ENCODE assay signal across 3 cellular contexts in the genomic region with DNA sequence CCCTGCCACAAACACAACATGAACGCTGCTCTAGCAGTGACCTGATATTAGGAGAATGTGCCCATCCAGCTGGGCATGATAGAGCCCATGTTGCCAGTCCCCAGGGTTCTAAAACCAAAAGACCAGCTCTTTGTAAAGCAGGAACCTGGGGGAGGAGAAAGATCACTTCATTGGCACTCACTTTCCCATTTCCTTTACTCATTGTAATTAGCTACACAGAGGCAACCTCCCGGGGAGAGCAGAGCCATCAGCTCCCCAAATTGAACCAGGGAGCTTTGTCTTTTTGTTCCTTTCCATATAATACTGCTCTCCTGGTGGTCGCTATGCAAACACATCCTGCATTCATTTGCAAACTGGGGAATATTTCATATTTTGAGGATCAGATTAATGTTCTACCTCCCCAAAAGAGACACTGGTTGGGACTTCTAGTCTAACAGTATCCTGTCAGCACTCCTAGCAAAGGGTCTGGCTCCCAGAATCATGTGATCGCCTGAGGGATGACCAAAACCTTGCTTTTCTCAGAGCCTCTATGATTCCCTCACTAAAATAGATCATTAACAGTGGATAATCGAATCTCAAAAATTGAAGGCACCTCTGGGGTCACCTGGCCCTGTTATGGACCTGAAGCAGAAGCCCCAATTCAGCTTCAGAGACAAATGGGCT.
TF ChIP-seq lines count a peak whose summit lies in the region.

No MANE protein-coding gene starts in this region.

TF ChIP-seq in SK-N-SH, 30 proteins besides CTCF, POLR2A, EP300 and RAD21:
- TF ChIP-seq JUND (IDR thresholded peaks at IDR 0.05) (no peak), RCOR1 (IDR thresholded peaks at IDR 0.05; ENCODE audit: low read length) (no peak), ELF1 (IDR thresholded peaks at IDR 0.05) (no peak), FOSL2 (IDR thresholded peaks at IDR 0.05; ENCODE audit: borderline replicate concordance, low read depth) (0 out of 2 replicates have a peak, but pooled peaks have one; percentile 2)

TF ChIP-seq in SK-N-SH treated with all-trans-retinoic acid at 6 μM for 48 hours, 23 proteins besides CTCF, POLR2A, EP300 and RAD21:
- TF ChIP-seq ARNTL (CRISPR knock-in tag; IDR thresholded peaks at IDR 0.05; ENCODE audit: borderline replicate concordance, low read depth): no peak
- TF ChIP-seq OSR1 (CRISPR knock-in tag; IDR thresholded peaks at IDR 0.05): no peak
- no peak for TF ChIP-seq BACH2 (CRISPR knock-in tag; IDR thresholded peaks at IDR 0.05; ENCODE audit: borderline replicate concordance)
- no peak for TF ChIP-seq CSDC2 (CRISPR knock-in tag; IDR thresholded peaks at IDR 0.05)
- no peak for TF ChIP-seq ZNF70 (CRISPR knock-in tag; IDR thresholded peaks at IDR 0.05)
- no peak for TF ChIP-seq ZFP3 (CRISPR knock-in tag; IDR thresholded peaks at IDR 0.05)
- no peak for TF ChIP-seq ZNF8 (CRISPR knock-in tag; IDR thresholded peaks at IDR 0.05)
- no peak for TF ChIP-seq RARB (CRISPR knock-in tag; IDR thresholded peaks at IDR 0.05)
- TF ChIP-seq, protein P1, sequence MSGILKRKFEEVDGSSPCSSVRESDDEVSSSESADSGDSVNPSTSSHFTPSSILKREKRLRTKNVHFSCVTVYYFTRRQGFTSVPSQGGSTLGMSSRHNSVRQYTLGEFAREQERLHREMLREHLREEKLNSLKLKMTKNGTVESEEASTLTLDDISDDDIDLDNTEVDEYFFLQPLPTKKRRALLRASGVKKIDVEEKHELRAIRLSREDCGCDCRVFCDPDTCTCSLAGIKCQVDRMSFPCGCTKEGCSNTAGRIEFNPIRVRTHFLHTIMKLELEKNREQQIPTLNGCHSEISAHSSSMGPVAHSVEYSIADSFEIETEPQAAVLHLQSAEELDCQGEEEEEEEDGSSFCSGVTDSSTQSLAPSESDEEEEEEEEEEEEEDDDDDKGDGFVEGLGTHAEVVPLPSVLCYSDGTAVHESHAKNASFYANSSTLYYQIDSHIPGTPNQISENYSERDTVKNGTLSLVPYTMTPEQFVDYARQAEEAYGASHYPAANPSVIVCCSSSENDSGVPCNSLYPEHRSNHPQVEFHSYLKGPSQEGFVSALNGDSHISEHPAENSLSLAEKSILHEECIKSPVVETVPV (CRISPR knock-in tag; IDR thresholded peaks at IDR 0.05): no peak
- no peak for TF ChIP-seq ZNF565 (CRISPR knock-in tag; conservative IDR thresholded peaks at IDR 0.05; ENCODE audit: low read depth)
- no peak for TF ChIP-seq TOX (CRISPR knock-in tag; IDR thresholded peaks at IDR 0.05; ENCODE audit: borderline replicate concordance)
TF ChIP-seq in SK-N-SH treated with all-trans-retinoic acid at 6 μM for 48 hours: peak in this region for 0.

TF ChIP-seq in H1, 55 proteins besides CTCF, POLR2A, EP300 and RAD21:
- TF ChIP-seq, protein P2, sequence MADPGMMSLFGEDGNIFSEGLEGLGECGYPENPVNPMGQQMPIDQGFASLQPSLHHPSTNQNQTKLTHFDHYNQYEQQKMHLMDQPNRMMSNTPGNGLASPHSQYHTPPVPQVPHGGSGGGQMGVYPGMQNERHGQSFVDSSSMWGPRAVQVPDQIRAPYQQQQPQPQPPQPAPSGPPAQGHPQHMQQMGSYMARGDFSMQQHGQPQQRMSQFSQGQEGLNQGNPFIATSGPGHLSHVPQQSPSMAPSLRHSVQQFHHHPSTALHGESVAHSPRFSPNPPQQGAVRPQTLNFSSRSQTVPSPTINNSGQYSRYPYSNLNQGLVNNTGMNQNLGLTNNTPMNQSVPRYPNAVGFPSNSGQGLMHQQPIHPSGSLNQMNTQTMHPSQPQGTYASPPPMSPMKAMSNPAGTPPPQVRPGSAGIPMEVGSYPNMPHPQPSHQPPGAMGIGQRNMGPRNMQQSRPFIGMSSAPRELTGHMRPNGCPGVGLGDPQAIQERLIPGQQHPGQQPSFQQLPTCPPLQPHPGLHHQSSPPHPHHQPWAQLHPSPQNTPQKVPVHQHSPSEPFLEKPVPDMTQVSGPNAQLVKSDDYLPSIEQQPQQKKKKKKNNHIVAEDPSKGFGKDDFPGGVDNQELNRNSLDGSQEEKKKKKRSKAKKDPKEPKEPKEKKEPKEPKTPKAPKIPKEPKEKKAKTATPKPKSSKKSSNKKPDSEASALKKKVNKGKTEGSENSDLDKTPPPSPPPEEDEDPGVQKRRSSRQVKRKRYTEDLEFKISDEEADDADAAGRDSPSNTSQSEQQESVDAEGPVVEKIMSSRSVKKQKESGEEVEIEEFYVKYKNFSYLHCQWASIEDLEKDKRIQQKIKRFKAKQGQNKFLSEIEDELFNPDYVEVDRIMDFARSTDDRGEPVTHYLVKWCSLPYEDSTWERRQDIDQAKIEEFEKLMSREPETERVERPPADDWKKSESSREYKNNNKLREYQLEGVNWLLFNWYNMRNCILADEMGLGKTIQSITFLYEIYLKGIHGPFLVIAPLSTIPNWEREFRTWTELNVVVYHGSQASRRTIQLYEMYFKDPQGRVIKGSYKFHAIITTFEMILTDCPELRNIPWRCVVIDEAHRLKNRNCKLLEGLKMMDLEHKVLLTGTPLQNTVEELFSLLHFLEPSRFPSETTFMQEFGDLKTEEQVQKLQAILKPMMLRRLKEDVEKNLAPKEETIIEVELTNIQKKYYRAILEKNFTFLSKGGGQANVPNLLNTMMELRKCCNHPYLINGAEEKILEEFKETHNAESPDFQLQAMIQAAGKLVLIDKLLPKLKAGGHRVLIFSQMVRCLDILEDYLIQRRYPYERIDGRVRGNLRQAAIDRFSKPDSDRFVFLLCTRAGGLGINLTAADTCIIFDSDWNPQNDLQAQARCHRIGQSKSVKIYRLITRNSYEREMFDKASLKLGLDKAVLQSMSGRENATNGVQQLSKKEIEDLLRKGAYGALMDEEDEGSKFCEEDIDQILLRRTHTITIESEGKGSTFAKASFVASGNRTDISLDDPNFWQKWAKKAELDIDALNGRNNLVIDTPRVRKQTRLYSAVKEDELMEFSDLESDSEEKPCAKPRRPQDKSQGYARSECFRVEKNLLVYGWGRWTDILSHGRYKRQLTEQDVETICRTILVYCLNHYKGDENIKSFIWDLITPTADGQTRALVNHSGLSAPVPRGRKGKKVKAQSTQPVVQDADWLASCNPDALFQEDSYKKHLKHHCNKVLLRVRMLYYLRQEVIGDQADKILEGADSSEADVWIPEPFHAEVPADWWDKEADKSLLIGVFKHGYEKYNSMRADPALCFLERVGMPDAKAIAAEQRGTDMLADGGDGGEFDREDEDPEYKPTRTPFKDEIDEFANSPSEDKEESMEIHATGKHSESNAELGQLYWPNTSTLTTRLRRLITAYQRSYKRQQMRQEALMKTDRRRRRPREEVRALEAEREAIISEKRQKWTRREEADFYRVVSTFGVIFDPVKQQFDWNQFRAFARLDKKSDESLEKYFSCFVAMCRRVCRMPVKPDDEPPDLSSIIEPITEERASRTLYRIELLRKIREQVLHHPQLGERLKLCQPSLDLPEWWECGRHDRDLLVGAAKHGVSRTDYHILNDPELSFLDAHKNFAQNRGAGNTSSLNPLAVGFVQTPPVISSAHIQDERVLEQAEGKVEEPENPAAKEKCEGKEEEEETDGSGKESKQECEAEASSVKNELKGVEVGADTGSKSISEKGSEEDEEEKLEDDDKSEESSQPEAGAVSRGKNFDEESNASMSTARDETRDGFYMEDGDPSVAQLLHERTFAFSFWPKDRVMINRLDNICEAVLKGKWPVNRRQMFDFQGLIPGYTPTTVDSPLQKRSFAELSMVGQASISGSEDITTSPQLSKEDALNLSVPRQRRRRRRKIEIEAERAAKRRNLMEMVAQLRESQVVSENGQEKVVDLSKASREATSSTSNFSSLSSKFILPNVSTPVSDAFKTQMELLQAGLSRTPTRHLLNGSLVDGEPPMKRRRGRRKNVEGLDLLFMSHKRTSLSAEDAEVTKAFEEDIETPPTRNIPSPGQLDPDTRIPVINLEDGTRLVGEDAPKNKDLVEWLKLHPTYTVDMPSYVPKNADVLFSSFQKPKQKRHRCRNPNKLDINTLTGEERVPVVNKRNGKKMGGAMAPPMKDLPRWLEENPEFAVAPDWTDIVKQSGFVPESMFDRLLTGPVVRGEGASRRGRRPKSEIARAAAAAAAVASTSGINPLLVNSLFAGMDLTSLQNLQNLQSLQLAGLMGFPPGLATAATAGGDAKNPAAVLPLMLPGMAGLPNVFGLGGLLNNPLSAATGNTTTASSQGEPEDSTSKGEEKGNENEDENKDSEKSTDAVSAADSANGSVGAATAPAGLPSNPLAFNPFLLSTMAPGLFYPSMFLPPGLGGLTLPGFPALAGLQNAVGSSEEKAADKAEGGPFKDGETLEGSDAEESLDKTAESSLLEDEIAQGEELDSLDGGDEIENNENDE (IDR thresholded peaks at IDR 0.05; ENCODE audit: insufficient replicate concordance, low read length): no peak
- TF ChIP-seq RFX5 (IDR thresholded peaks at IDR 0.05; ENCODE audit: borderline replicate concordance, low read depth, low read length) (no peak), JUND (IDR thresholded peaks at IDR 0.05; ENCODE audit: low read length) (no peak), CEBPB (IDR thresholded peaks at IDR 0.05; ENCODE audit: low read depth, low read length) (no peak), CREB1 (IDR thresholded peaks at IDR 0.05) (no peak), TEAD4 (IDR thresholded peaks at IDR 0.05; ENCODE audit: low read depth, low read length) (no peak), CBX8 (IDR thresholded peaks at IDR 0.05; ENCODE audit: borderline replicate concordance, low read depth, low read length) (no peak), SP4 (IDR thresholded peaks at IDR 0.05; ENCODE audit: low read length) (no peak), POLR2AphosphoS5 (IDR thresholded peaks at IDR 0.05; ENCODE audit: low read depth, low read length) (no peak), NANOG (IDR thresholded peaks at IDR 0.05; ENCODE audit: insufficient read depth, low read depth, low read length, poor library complexity, severe bottlenecking) (no peak), ZNF274 (IDR thresholded peaks at IDR 0.05; ENCODE audit: borderline replicate concordance, extremely low read depth, low read length) (no peak), EZH2 (IDR thresholded peaks at IDR 0.05; ENCODE audit: low read depth, low read length, severe bottlenecking) (no peak), EGR1 (IDR thresholded peaks at IDR 0.05; ENCODE audit: borderline replicate concordance, low read depth, low read length) (no peak), SIX5 (IDR thresholded peaks at IDR 0.05; ENCODE audit: low read depth, low read length) (no peak), SIN3A (conservative IDR thresholded peaks at IDR 0.05 in 1 of 2, IDR thresholded peaks at IDR 0.05 in 1 of 2; ENCODE audit: low read depth in 1 of 2, low read length in 2 of 2) (no peak), SRF (IDR thresholded peaks at IDR 0.05; ENCODE audit: low read depth, low read length) (no peak)
- TF ChIP-seq, protein P3, sequence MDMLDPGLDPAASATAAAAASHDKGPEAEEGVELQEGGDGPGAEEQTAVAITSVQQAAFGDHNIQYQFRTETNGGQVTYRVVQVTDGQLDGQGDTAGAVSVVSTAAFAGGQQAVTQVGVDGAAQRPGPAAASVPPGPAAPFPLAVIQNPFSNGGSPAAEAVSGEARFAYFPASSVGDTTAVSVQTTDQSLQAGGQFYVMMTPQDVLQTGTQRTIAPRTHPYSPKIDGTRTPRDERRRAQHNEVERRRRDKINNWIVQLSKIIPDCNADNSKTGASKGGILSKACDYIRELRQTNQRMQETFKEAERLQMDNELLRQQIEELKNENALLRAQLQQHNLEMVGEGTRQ (IDR thresholded peaks at IDR 0.05; ENCODE audit: low read length): no peak
- TF ChIP-seq, protein P4, sequence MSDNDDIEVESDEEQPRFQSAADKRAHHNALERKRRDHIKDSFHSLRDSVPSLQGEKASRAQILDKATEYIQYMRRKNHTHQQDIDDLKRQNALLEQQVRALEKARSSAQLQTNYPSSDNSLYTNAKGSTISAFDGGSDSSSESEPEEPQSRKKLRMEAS (IDR thresholded peaks at IDR 0.05): no peak
